Comparison of ENCODE assay signal across 21 cellular contexts in the genomic region with DNA sequence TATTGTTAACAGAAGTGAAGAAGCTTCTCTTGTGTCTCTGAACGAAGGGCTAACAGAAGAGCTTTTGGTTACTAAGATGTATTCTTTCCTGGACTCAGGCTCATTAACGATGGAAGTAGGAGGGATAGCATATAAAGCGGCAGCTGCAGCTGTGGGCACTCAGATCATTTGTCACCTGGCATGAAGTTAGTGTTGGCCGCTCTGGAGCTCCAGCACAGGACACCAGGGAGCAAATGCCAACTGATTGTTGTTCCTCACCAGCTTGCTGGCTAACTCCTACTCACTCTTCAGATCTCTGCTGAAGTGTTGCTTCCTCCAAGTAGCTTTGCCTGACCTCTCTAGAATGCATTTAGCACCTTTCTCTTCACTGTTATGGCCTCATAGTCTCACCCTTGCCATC. TPM values are rescaled to one million over a fixed set of nuclear protein-coding genes. Genes with fewer than 3 reads are reported as not detected.
"Had no signal": no experiment of that assay in that cellular context is flagged by ENCODE, and none has a peak within 500 bp of the region (broad histone marks: within the 10 kb centered on the region; RNA-seq: fewer than 3 reads in every experiment).

No MANE protein-coding gene starts in this region.

- H3K27me3 ChIP-seq: hepatocyte, thyroid gland had no signal

- ATAC-seq: left colon had no signal

- DNase-seq: activated CD4-positive, alpha-beta T cell treated with anti-CD3 and anti-CD28 coated beads for 1 hour; activated CD4-positive, alpha-beta T cell treated with anti-CD3 and anti-CD28 coated beads, Interleukin-2, amount 50 U/mL, for 4 hours; activated gamma-delta T cell treated with Interleukin-2 at 50 U/mL for 16 hours; effector memory CD4-positive, alpha-beta T cell; foreskin fibroblast; left colon; nucleus accumbens; stimulated activated CD4-positive, alpha-beta T cell treated with anti-CD3 and anti-CD28 coated beads, Interleukin-12 subunit alpha, Interleukin-12 subunit beta, amount 100 ng/mL, for 4 hours; stimulated activated CD4-positive, alpha-beta T cell treated with anti-CD3 and anti-CD28 coated beads, Interleukin-1b, Interleukin-23, amount 100 ng/mL, for 48 hours; stimulated activated CD8-positive, alpha-beta memory T cell treated with anti-CD3 and anti-CD28 coated beads, Interleukin-4, amount 100 ng/mL, for 48 hours; stimulated activated naive CD4-positive, alpha-beta T cell treated with Interleukin-2 at 50 U/mL for 16 hours; thyroid gland; WERI-Rb-1 had no signal

- H3K4me3 ChIP-seq: hepatocyte, thyroid gland had no signal

- H3K27ac ChIP-seq: hepatocyte, thyroid gland, WERI-Rb-1 had no signal

- H3K4me1 ChIP-seq: thyroid gland had no signal

- H3K36me3 ChIP-seq: thyroid gland, WERI-Rb-1 had no signal

- H3K9me3 ChIP-seq: thyroid gland had no signal

RNA-seq across cellular contexts. Expression of a gene that starts 15.6 kb away (rescaled TPM):
- total RNA-seq: activated CD8-positive, alpha-beta memory T cell treated with anti-CD3 and anti-CD28 coated beads for 36 hours; activated T-helper 1 cell treated with anti-CD3 and anti-CD28 coated beads, Interleukin-12 subunit alpha, Interleukin-12 subunit beta, Interleukin-2, Interleukin-4 antibody, amounts not matched to agents 30 ng/mL and 10 ng/mL and 1 ng/mL, durations not matched to agents 14 hours and 24 hours and 36 hours; chondrocyte; lung microvascular endothelial cell; renal cortical epithelial cell; subcutaneous adipose tissue; T-helper 2 cell treated with Interferon-gamma antibody and Interleukin-4, amounts not matched to agents 100 ng/mL and 5 ng/mL, for 36 hours had no signal
